In the genomic region with DNA sequence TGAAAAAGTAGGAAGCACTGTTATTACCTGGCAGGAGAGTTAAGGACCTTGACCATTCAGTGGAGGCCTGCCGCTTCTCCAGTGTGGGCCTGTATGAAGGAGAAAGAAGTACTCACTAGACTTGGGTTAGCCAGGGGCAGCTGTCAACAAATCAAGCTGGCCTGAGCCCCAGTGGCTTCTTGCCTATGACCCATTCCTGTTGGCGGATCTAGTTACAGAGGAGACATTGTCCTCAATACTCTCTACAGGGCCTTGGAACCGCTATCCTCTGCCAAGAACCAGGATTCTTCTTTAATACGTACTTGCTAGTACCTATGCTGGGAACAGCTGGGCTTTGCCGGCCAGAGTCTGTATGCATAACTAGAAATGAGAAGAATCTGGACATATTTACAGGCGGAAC, we compare ENCODE assay signal across 28 cellular contexts.
A peak's percentile ranks its signal among the peaks of the same experiment; 100 is the strongest.
DNase-seq lines count a peak whose midpoint lies in the region; ATAC-seq and TF ChIP-seq lines count a peak whose summit lies in the region.
"Had no signal": no experiment of that assay in that cellular context is flagged by ENCODE, and none has a peak within 500 bp of the region (broad histone marks: within the 10 kb centered on the region; RNA-seq: fewer than 3 reads in every experiment).

No MANE protein-coding gene starts in this region.

- DNase-seq in H9 = no peak
- peak in 22 of 42 donors; percentile 9 to 64 (median 36) for DNase-seq in head of caudate nucleus
- peak; percentile 35 for DNase-seq in medulla oblongata (ENCODE audit: extremely low spot score)
- DNase-seq in sigmoid colon = peak; percentile 35
- no peak for DNase-seq in stimulated activated CD4-positive, alpha-beta T cell treated with anti-CD3 and anti-CD28 coated beads, Interleukin-15, amount 100 ng/mL, for 24 hours
- DNase-seq in NCI-H187 treated with DMSO at 0.1 percent for 48 hours (lab: John Stamatoyannopoulos, UW) = no peak
- no peak for DNase-seq in natural killer cell
- no peak for DNase-seq in activated CD4-positive, CD25-positive, alpha-beta regulatory T cell (lab: John Stamatoyannopoulos, UW)
- DNase-seq: activated CD4-positive, CD25-positive, alpha-beta regulatory T cell treated with anti-CD3 and anti-CD28 coated beads, Interleukin-2, amount 50 U/mL, for 72 hours; activated CD8-positive, alpha-beta T cell treated with anti-CD3 and anti-CD28 coated beads, Interleukin-2, amount 10 ng/mL, durations not matched to agents 7 days and 5 days; activated effector memory CD4-positive, alpha-beta T cell treated with anti-CD3 and anti-CD28 coated beads, Interleukin-2, amount 50 U/mL, for 16 hours; activated naive CD8-positive, alpha-beta T cell treated with anti-CD3 and anti-CD28 coated beads, Interleukin-2, amount 10 ng/mL, durations not matched to agents 7 days and 5 days; activated T-cell treated with anti-CD3 and anti-CD28 coated beads for 4 hours; BE2C; cerebellar nuclear complex; GDM1; KBM-7; MM.1S; NCI-H1417 treated with DMSO at 0.1 percent for 48 hours; NCI-H2107; NCI-H510A; occipital lobe; Peyer's patch; T-cell had no signal

- H3K27ac ChIP-seq in H9 (ENCODE audit: insufficient read length, low read depth, low read length) = no peak overlapping the region
- H3K27ac ChIP-seq in sigmoid colon = no peak overlapping the region
- H3K27ac ChIP-seq: Peyer's patch, SJSA1 had no signal

- no peak overlapping the region for H2AFZ ChIP-seq in H9 (ENCODE audit: low read length)
- H2AFZ ChIP-seq: GM23338, hepatocyte had no signal

- no peak overlapping the region for H3K23ac ChIP-seq in H9 (ENCODE audit: insufficient read length, low read depth, low read length)

- no peak for TF ChIP-seq EP300 in sigmoid colon (IDR thresholded peaks at IDR 0.05)

- TF ChIP-seq CTCF in H9 (conservative IDR thresholded peaks at IDR 0.05) (no peak), sigmoid colon (IDR thresholded peaks at IDR 0.05) (no peak), natural killer cell (IDR thresholded peaks at IDR 0.05) (no peak)

- H3K9ac ChIP-seq in H9 (ENCODE audit: extremely low read depth, insufficient read length, low read length) = no peak overlapping the region

- H4K91ac ChIP-seq in H9 (ENCODE audit: insufficient read length, low read depth, low read length) = no peak overlapping the region

- peak overlapping the region in 1 of 3 experiments; percentile 82; a peak in 1 of 7 replicates for H3K27ac Mint-ChIP-seq in H9
- no peak overlapping the region for H3K27ac Mint-ChIP-seq in natural killer cell
- H3K27ac Mint-ChIP-seq: activated CD8-positive, alpha-beta T cell treated with anti-CD3 and anti-CD28 coated beads, Interleukin-2, amount 10 ng/mL, durations not matched to agents 7 days and 5 days; activated naive CD8-positive, alpha-beta T cell treated with anti-CD3 and anti-CD28 coated beads, Interleukin-2, amount 10 ng/mL, durations not matched to agents 7 days and 5 days; GM23338; T-cell; type B pancreatic cell had no signal

- H3K27me3 ChIP-seq in H9 (ENCODE audit: insufficient read depth, low read length) = no peaks in the 10 kb centered on the region
- no peaks in the 10 kb centered on the region for H3K27me3 ChIP-seq in sigmoid colon
- H3K27me3 ChIP-seq: BE2C, hepatocyte, Peyer's patch, SJSA1 had no signal

- no peaks in the 10 kb centered on the region for H3K79me2 ChIP-seq in H9 (ENCODE audit: insufficient read depth, low read length)
- H3K79me2 ChIP-seq: hepatocyte had no signal

- H4K20me1 ChIP-seq in H9 (ENCODE audit: control insufficient read depth, insufficient read depth, insufficient read length) = no peaks in the 10 kb centered on the region

- no peak overlapping the region for H2BK20ac ChIP-seq in H9 (ENCODE audit: low read depth, low read length, poor library complexity, severe bottlenecking)

- H3K9me3 Mint-ChIP-seq in H9 (no peaks in the 10 kb centered on the region), natural killer cell (no peaks in the 10 kb centered on the region)
- H3K9me3 Mint-ChIP-seq: activated naive CD8-positive, alpha-beta T cell treated with anti-CD3 and anti-CD28 coated beads, Interleukin-2, amount 10 ng/mL, durations not matched to agents 7 days and 5 days; GM23338; T-cell had no signal

- no peak overlapping the region for H3K14ac ChIP-seq in H9 (ENCODE audit: insufficient read depth, low read length)

- no peak overlapping the region for H3K4ac ChIP-seq in H9 (ENCODE audit: low read depth, low read length)

- no peak for TF ChIP-seq POLR2A in sigmoid colon (IDR thresholded peaks at IDR 0.05)

- H2BK15ac ChIP-seq in H9 (ENCODE audit: low read depth, low read length) = no peak overlapping the region

- H3K4me3 Mint-ChIP-seq in H9 (no peak overlapping the region), natural killer cell (no peak overlapping the region)
- H3K4me3 Mint-ChIP-seq: activated CD8-positive, alpha-beta T cell treated with anti-CD3 and anti-CD28 coated beads, Interleukin-2, amount 10 ng/mL, durations not matched to agents 7 days and 5 days; activated naive CD8-positive, alpha-beta T cell treated with anti-CD3 and anti-CD28 coated beads, Interleukin-2, amount 10 ng/mL, durations not matched to agents 7 days and 5 days; GM23338; T-cell; type B pancreatic cell had no signal

- H3K79me1 ChIP-seq in H9 (ENCODE audit: insufficient read depth, low read depth, low read length, poor library complexity, severe bottlenecking) = no peaks in the 10 kb centered on the region

- H4K8ac ChIP-seq in H9 (replicated peaks; ENCODE audit: insufficient read length, low read depth, low read length) = no peak overlapping the region

- no peaks in the 10 kb centered on the region for H3K23me2 ChIP-seq in H9 (ENCODE audit: insufficient read length, low read depth, low read length, poor library complexity, severe bottlenecking)

- no peak overlapping the region for H3K4me3 ChIP-seq in sigmoid colon
- H3K4me3 ChIP-seq: GM23338, hepatocyte, Peyer's patch, SJSA1 had no signal

- no peak overlapping the region for H2BK5ac ChIP-seq in H9 (ENCODE audit: insufficient read length, low read length)

- H3K36me3 Mint-ChIP-seq in H9 (ENCODE audit: insufficient read depth in 1 of 3, low read depth in 3 of 3) (peaks cover 16 to 31% (median 20%) of the 10 kb centered on the region in 3 experiments; a peak in 6 of 7 replicates), natural killer cell (peaks cover 16% of the 10 kb centered on the region)

- no peak overlapping the region for H3T11ph ChIP-seq in H9 (ENCODE audit: low read length)

- H2BK120ac ChIP-seq in H9 (ENCODE audit: low read depth, low read length, poor library complexity, severe bottlenecking) = no peak overlapping the region

- H4K5ac ChIP-seq in H9 (ENCODE audit: insufficient read length, low read depth, low read length) = no peak overlapping the region

- H3K36me3 ChIP-seq in sigmoid colon = peaks cover 0 to 10% (median 0%) of the 10 kb centered on the region in 4 donors
- H3K36me3 ChIP-seq: BE2C had no signal

- H3K4me2 ChIP-seq in H9 (ENCODE audit: insufficient read depth, insufficient read length, low read length) = no peak overlapping the region
- H3K4me2 ChIP-seq: hepatocyte had no signal

- ATAC-seq in natural killer cell = no peak
- ATAC-seq: activated CD8-positive, alpha-beta T cell treated with anti-CD3 and anti-CD28 coated beads, Interleukin-2, amount 10 ng/mL, durations not matched to agents 7 days and 5 days; GM23338; T-cell had no signal

- H3K27me3 Mint-ChIP-seq in H9 (ENCODE audit: low read depth) = no peaks in the 10 kb centered on the region
- H3K27me3 Mint-ChIP-seq in natural killer cell (ENCODE audit: low read depth in 2 of 2) = no peaks in the 10 kb centered on the region
- H3K27me3 Mint-ChIP-seq: activated naive CD8-positive, alpha-beta T cell treated with anti-CD3 and anti-CD28 coated beads, Interleukin-2, amount 10 ng/mL, durations not matched to agents 7 days and 5 days; T-cell; type B pancreatic cell had no signal

- no peak overlapping the region for H2AK5ac ChIP-seq in H9 (ENCODE audit: insufficient read length, low read length)

- H3K4me1 Mint-ChIP-seq in H9 = peaks cover 42 to 45% of the 10 kb centered on the region in 2 experiments
- H3K4me1 Mint-ChIP-seq in natural killer cell = no peaks in the 10 kb centered on the region
- H3K4me1 Mint-ChIP-seq: activated naive CD8-positive, alpha-beta T cell treated with anti-CD3 and anti-CD28 coated beads, Interleukin-2, amount 10 ng/mL, durations not matched to agents 7 days and 5 days; T-cell had no signal

- H3K56ac ChIP-seq in H9 (ENCODE audit: insufficient read length, low read depth, low read length) = no peak overlapping the region

- no CpG with 5 or more reads among the region's 6 CpGs for WGBS in H9 (ENCODE audit: extremely low coverage, insufficient read length, low lambda C conversion rate)
- 95 to 99% methylated on average over 6 of the region's 6 CpGs for WGBS in sigmoid colon, 2 donors

- intact Hi-C loops in head of caudate nucleus (cut with DNase I) = no loop called here
- intact Hi-C loops in sigmoid colon (cut with DNase I) = no loop called here
- intact Hi-C loops in natural killer cell (cut with micrococcal nuclease) = no loop called here

- H3K18ac ChIP-seq in H9 (ENCODE audit: insufficient read length, low read depth, low read length) = no peak overlapping the region

- peaks cover 13% of the 10 kb centered on the region; the same call in 1 of the 2 replicates for H3K4me1 ChIP-seq in H9 (ENCODE audit: insufficient read depth, low read length)
- H3K4me1 ChIP-seq in sigmoid colon = peaks cover 0 to 26% (median 16%) of the 10 kb centered on the region in 4 donors
- H3K4me1 ChIP-seq: BE2C, Peyer's patch had no signal

- H2BK12ac ChIP-seq in H9 (ENCODE audit: insufficient read length, low read depth, low read length) = peak overlapping the region; percentile 10

- no peaks in the 10 kb centered on the region for H3K9me3 ChIP-seq in H9 (ENCODE audit: control insufficient read depth, low read depth, low read length)
- H3K9me3 ChIP-seq in sigmoid colon = no peaks in the 10 kb centered on the region
- H3K9me3 ChIP-seq: BE2C, Peyer's patch, SJSA1 had no signal

Comparison
In these comparisons a context has a peak if more than half of its experiments do, and no peak if none do; other contexts are left out.
1. DNase-seq: peak in head of caudate nucleus (22 of 42), medulla oblongata (single experiment) and sigmoid colon (single experiment); none in H9 (single experiment), stimulated activated CD4-positive, alpha-beta T cell treated with anti-CD3 and anti-CD28 coated beads, Interleukin-15, amount 100 ng/mL, for 24 hours (single experiment), NCI-H187 treated with DMSO at 0.1 percent for 48 hours (single experiment), natural killer cell (single experiment) and activated CD4-positive, CD25-positive, alpha-beta regulatory T cell (0 of 4).